Comparison of ENCODE assay signal across 8 cellular contexts in genomic region chr4:40840985-40841571, GRCh38.
A peak's percentile ranks its signal among the peaks of the same experiment; 100 is the strongest.
DNase-seq lines count a peak whose midpoint lies in the region; ATAC-seq and TF ChIP-seq lines count a peak whose summit lies in the region.

No MANE protein-coding gene starts in this region.

- H3K9me3 ChIP-seq in Caco-2 = no peaks in the 10 kb centered on the region

- CTCF ChIA-PET in Caco-2 (lab: Charles Lee) = interaction anchor here (0.6 to 2.4 kb wide), 6 partner anchors 9 to 373 kb away, joined by 3 to 9 read pairs (median 3); partner anchors contain the start of gene APBB2

- no peak overlapping the region for H3K27ac Mint-ChIP-seq in Caco-2 (ENCODE audit: unreplicated experiment)

- peak; percentile 63 to 85 for TF ChIP-seq CTCF in Caco-2 (IDR thresholded peaks at IDR 0.05; ENCODE audit: insufficient read depth in 1 of 2, low read depth in 1 of 2, low read length in 1 of 2, severe bottlenecking in 1 of 2, unreplicated experiment in 1 of 2)

- intact Hi-C loops in Caco-2 (cut with micrococcal nuclease; ENCODE audit: unreplicated experiment) = loop anchor here (1.0 to 10.0 kb wide), 2 partner anchors 56 to 106 kb away; no protein-coding TSS in a partner anchor
- intact Hi-C loops in Right ventricle myocardium inferior (cut with DNase I) = loop anchor here (5.0 kb wide), 2 partner anchors 56 to 104 kb away; no protein-coding TSS in a partner anchor
- intact Hi-C loops in posterior vena cava (cut with DNase I) = no loop called here

- ATAC-seq in GM21723 (IDR thresholded peaks at IDR 0.05; ENCODE audit: unreplicated experiment) = peak; percentile 81
- ATAC-seq in Right ventricle myocardium inferior = peak; percentile 42

- H3K36me3 Mint-ChIP-seq in Caco-2 (ENCODE audit: insufficient read depth, unreplicated experiment) = peaks cover 19% of the 10 kb centered on the region

- no peaks in the 10 kb centered on the region for H3K27me3 Mint-ChIP-seq in Caco-2 (ENCODE audit: insufficient read depth, unreplicated experiment)

- H3K4me3 ChIP-seq in Caco-2 (ENCODE audit: low read depth, low read length) = no peak overlapping the region

- H3K9me3 Mint-ChIP-seq in Caco-2 (ENCODE audit: unreplicated experiment) = no peaks in the 10 kb centered on the region

- peaks cover 2% of the 10 kb centered on the region for H3K36me3 ChIP-seq in Caco-2 (ENCODE audit: control insufficient read depth, insufficient read depth, low read length)

- peak; percentile 78 to 80 for DNase-seq in Caco-2
- DNase-seq in LHCN-M2 (ENCODE audit: low read depth) = peak; percentile 85
- peak; percentile 32 for DNase-seq in SHP77 treated with DMSO at 0.1 percent for 48 hours (lab: John Stamatoyannopoulos, UW)
- peak; percentile 75 for DNase-seq in activated naive CD4-positive, alpha-beta T cell treated with Interleukin-2 at 50 U/mL for 16 hours
- peak; percentile 83 for DNase-seq in Right ventricle myocardium inferior (ENCODE audit: missing footprints)
- peak; percentile 87 for DNase-seq in posterior vena cava (ENCODE audit: low spot score)
- peak; percentile 57 for DNase-seq in ureter (ENCODE audit: low spot score)

- BruUV-seq in Caco-2 (replicated peaks; lab: Mats Ljungman, UMichigan) = no TSS peak

- POLR2A ChIA-PET in Caco-2 (lab: Charles Lee) = interaction anchor here (0.5 kb wide), 1 partner anchor 582 kb away, joined by 9 read pairs; no protein-coding TSS in a partner anchor

- no peaks in the 10 kb centered on the region for H3K4me1 ChIP-seq in Caco-2

- no peaks in the 10 kb centered on the region for H3K27me3 ChIP-seq in Caco-2 (replicated peaks; ENCODE audit: control insufficient read depth, insufficient read depth, low read length)

- H3K4me3 Mint-ChIP-seq in Caco-2 (ENCODE audit: unreplicated experiment) = no peak overlapping the region

- no peaks in the 10 kb centered on the region for H3K4me1 Mint-ChIP-seq in Caco-2 (ENCODE audit: low read depth, unreplicated experiment)

Comparison
In these comparisons a context has a peak if more than half of its experiments do, and no peak if none do; other contexts are left out.
1. DNase-seq: peak in every context shown above with its lines; median percentile 87 in posterior vena cava; 85 in LHCN-M2; 83 in Right ventricle myocardium inferior; 79 in Caco-2; 75 in activated naive CD4-positive, alpha-beta T cell treated with Interleukin-2 at 50 U/mL for 16 hours; 57 in ureter; 32 in SHP77 treated with DMSO at 0.1 percent for 48 hours.
2. intact Hi-C loops: an anchor here in Caco-2 (1.0 to 10.0 kb wide) and Right ventricle myocardium inferior (5.0 kb wide); none called in posterior vena cava.